ENCODE assay signal across 26 cellular contexts in the genomic region with DNA sequence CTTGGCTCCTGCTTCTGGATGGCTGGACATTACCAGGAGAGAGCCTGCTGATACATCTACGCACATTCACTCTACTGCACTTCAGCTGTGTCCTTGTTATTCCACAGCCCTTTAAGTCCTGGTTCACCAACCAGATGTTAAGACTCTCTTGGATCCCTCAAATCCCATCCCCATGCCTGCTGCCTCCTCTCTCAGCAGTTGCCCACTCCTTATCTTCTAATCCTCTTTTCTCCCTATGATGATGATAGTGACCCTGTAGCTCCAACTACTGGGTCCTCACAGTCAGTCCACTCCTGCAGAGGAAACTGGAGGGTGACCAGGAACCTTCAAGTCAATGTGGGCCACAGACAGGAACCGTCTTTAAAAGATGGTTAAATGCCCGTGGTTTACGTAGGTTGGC.
DNase-seq lines count a peak whose midpoint lies in the region; ATAC-seq and TF ChIP-seq lines count a peak whose summit lies in the region.
"Had no signal": no experiment of that assay in that cellular context is flagged by ENCODE, and none has a peak within 500 bp of the region (broad histone marks: within the 10 kb centered on the region; RNA-seq: fewer than 3 reads in every experiment).

No MANE protein-coding gene starts in this region.

- RAD21 ChIA-PET in HCT116 (lab: Charles Lee; ENCODE audit: low non-redundant PET in 1 of 2, low total read pairs in 2 of 2, uncharacterized antibody in 2 of 2, unreplicated experiment in 2 of 2): no interaction called here

- H3K36me3 ChIP-seq in HCT116 (ENCODE audit: control insufficient read depth in 1 of 2, insufficient read depth in 2 of 2, low read length in 2 of 2) (no peaks in the 10 kb centered on the region), mesendoderm (ENCODE audit: control insufficient read depth, insufficient read depth, low read length) (no peaks in the 10 kb centered on the region), lower lobe of right lung (no peaks in the 10 kb centered on the region)
- H3K36me3 ChIP-seq: cardiac muscle cell, HAP-1, thyroid gland had no signal

- peak overlapping the region; percentile 96 for H3K27ac Mint-ChIP-seq in T-helper 1 cell treated with Interleukin-12 subunit alpha and Interleukin-12 subunit beta and Interleukin-4 antibody, amounts not matched to agents 30 μg/mL and 1 μg/mL, for 36 hours
- peak overlapping the region; percentile 92 for H3K27ac Mint-ChIP-seq in activated naive CD8-positive, alpha-beta T cell
- H3K27ac Mint-ChIP-seq: CD8-positive, alpha-beta T cell had no signal

- no peak overlapping the region for H3K56ac ChIP-seq in mesendoderm (ENCODE audit: low read length)

- TF ChIP-seq CTCF in HCT116 (IDR thresholded peaks at IDR 0.05 in 2 of 3, conservative IDR thresholded peaks at IDR 0.05 in 1 of 3; ENCODE audit: borderline replicate concordance in 1 of 3, insufficient read depth in 1 of 3, low read depth in 2 of 3, low read length in 2 of 3) (no peak), lower lobe of right lung (IDR thresholded peaks at IDR 0.05) (no peak)

- H3K9ac ChIP-seq in HCT116 (ENCODE audit: low read length): peak overlapping the region; percentile 44; the same call in 1 of the 2 replicates
- no peak overlapping the region for H3K9ac ChIP-seq in mesendoderm (ENCODE audit: low read length)

- H3K79me2 ChIP-seq in HCT116 (ENCODE audit: insufficient read depth, low read length) (no peaks in the 10 kb centered on the region), mesendoderm (ENCODE audit: control insufficient read depth, insufficient read depth, low read length) (no peaks in the 10 kb centered on the region)

- no peak overlapping the region for H2AK5ac ChIP-seq in mesendoderm (ENCODE audit: low read length)

- peak overlapping the region; percentile 73 for H3K4me2 ChIP-seq in HCT116 (ENCODE audit: low read length)
- no peak overlapping the region for H3K4me2 ChIP-seq in mesendoderm (ENCODE audit: low read length)

- H3K27ac ChIP-seq in HCT116 (ENCODE audit: low read depth, low read length): peak overlapping the region; percentile 61; the same call in 1 of the 2 replicates
- H3K27ac ChIP-seq in mesendoderm (ENCODE audit: low read depth, low read length): no peak overlapping the region
- H3K27ac ChIP-seq in lower lobe of right lung: no peak overlapping the region
- H3K27ac ChIP-seq: thyroid gland had no signal

- H3K4me3 ChIP-seq in HCT116 (replicated peaks in 1 of 2; ENCODE audit: low read depth in 1 of 2, low read length in 2 of 2): peak overlapping the region in 1 of 2 experiments; percentile 42; a peak in 2 of 4 replicates
- H3K4me3 ChIP-seq in mesendoderm (ENCODE audit: low read length): no peak overlapping the region
- no peak overlapping the region for H3K4me3 ChIP-seq in lower lobe of right lung
- H3K4me3 ChIP-seq: cardiac muscle cell, HAP-1, thyroid gland had no signal

- no peak overlapping the region for H3K18ac ChIP-seq in mesendoderm (ENCODE audit: low read length)

- no peak for TF ChIP-seq RAD21 in HCT116 (IDR thresholded peaks at IDR 0.05; ENCODE audit: low read depth)

- H3K9me3 ChIP-seq in HCT116 (ENCODE audit: control insufficient read depth in 1 of 2, insufficient read depth in 1 of 2, low read depth in 1 of 2, low read length in 2 of 2) (no peaks in the 10 kb centered on the region), lower lobe of right lung (no peaks in the 10 kb centered on the region)
- H3K9me3 ChIP-seq: HAP-1, thyroid gland had no signal

- H4K5ac ChIP-seq in mesendoderm (ENCODE audit: low read length): no peak overlapping the region

- peaks cover 43% of the 10 kb centered on the region for H3K4me1 Mint-ChIP-seq in T-helper 1 cell treated with Interleukin-12 subunit alpha and Interleukin-12 subunit beta and Interleukin-4 antibody, amounts not matched to agents 30 μg/mL and 1 μg/mL, for 36 hours (ENCODE audit: low read depth)
- peaks cover 30% of the 10 kb centered on the region for H3K4me1 Mint-ChIP-seq in activated naive CD8-positive, alpha-beta T cell (ENCODE audit: low read depth)
- H3K4me1 Mint-ChIP-seq: neural crest cell had no signal

- CTCF ChIA-PET in HCT116 (lab: Charles Lee): no interaction called here

- no peak overlapping the region for H3K4ac ChIP-seq in mesendoderm (ENCODE audit: low read depth, low read length)

- H2BK15ac ChIP-seq in mesendoderm (replicated peaks; ENCODE audit: low read depth): no peak overlapping the region

- no peak overlapping the region for H2AFZ ChIP-seq in HCT116 (ENCODE audit: low read depth, low read length, poor library complexity, severe bottlenecking)

- H3K27me3 ChIP-seq in HCT116 (ENCODE audit: insufficient read depth, low read length) (no peaks in the 10 kb centered on the region), mesendoderm (ENCODE audit: insufficient read depth, low read length, poor library complexity) (no peaks in the 10 kb centered on the region), lower lobe of right lung (ENCODE audit: low read depth) (peaks cover 8% of the 10 kb centered on the region)
- H3K27me3 ChIP-seq: cardiac muscle cell, thyroid gland had no signal

- peaks cover 9% of the 10 kb centered on the region for H3K27me3 Mint-ChIP-seq in T-helper 1 cell treated with Interleukin-12 subunit alpha and Interleukin-12 subunit beta and Interleukin-4 antibody, amounts not matched to agents 30 μg/mL and 1 μg/mL, for 36 hours (ENCODE audit: low read depth)
- no peaks in the 10 kb centered on the region for H3K27me3 Mint-ChIP-seq in activated naive CD8-positive, alpha-beta T cell

- POLR2A ChIA-PET in HCT116 (lab: Charles Lee): no interaction called here

- intact Hi-C loops in HCT116 (cut with micrococcal nuclease): no loop called here
- intact Hi-C loops in lower lobe of right lung (cut with DNase I): no loop called here

- H4K20me1 ChIP-seq in HCT116 (ENCODE audit: insufficient read depth): no peaks in the 10 kb centered on the region

- H3K4me1 ChIP-seq in HCT116 (ENCODE audit: control insufficient read depth in 1 of 2, insufficient read depth in 2 of 2, low read length in 2 of 2) (peaks cover 36 to 40% of the 10 kb centered on the region in 2 experiments), mesendoderm (ENCODE audit: control insufficient read depth, low read depth, low read length) (no peaks in the 10 kb centered on the region), lower lobe of right lung (no peaks in the 10 kb centered on the region)
- H3K4me1 ChIP-seq: HAP-1, thyroid gland had no signal

- TF ChIP-seq POLR2A in HCT116 (IDR thresholded peaks at IDR 0.05; ENCODE audit: borderline replicate concordance, extremely low read depth, insufficient read depth, insufficient read length): no peak

- no peak overlapping the region for H2BK120ac ChIP-seq in mesendoderm (ENCODE audit: low read depth, low read length)

- no TSS peak for BruUV-seq in HCT116 (replicated peaks; lab: Mats Ljungman, UMichigan)

- peaks cover 7% of the 10 kb centered on the region for H3K36me3 Mint-ChIP-seq in T-helper 1 cell treated with Interleukin-12 subunit alpha and Interleukin-12 subunit beta and Interleukin-4 antibody, amounts not matched to agents 30 μg/mL and 1 μg/mL, for 36 hours (ENCODE audit: low read depth)
- H3K36me3 Mint-ChIP-seq in activated naive CD8-positive, alpha-beta T cell: no peaks in the 10 kb centered on the region
- H3K36me3 Mint-ChIP-seq: CD8-positive, alpha-beta T cell had no signal

- no peaks in the 10 kb centered on the region for H3K79me1 ChIP-seq in mesendoderm (ENCODE audit: low read length)

- no peak overlapping the region for H3K4me3 Mint-ChIP-seq in T-helper 1 cell treated with Interleukin-12 subunit alpha and Interleukin-12 subunit beta and Interleukin-4 antibody, amounts not matched to agents 30 μg/mL and 1 μg/mL, for 36 hours
- H3K4me3 Mint-ChIP-seq in activated naive CD8-positive, alpha-beta T cell: no peak overlapping the region
- H3K4me3 Mint-ChIP-seq: CD8-positive, alpha-beta T cell; neural crest cell had no signal

- no peak overlapping the region for H3K23ac ChIP-seq in mesendoderm (ENCODE audit: low read length)

- H2BK5ac ChIP-seq in mesendoderm (ENCODE audit: low read length): no peak overlapping the region

- DNase-seq in T-helper 1 cell: no peak
- DNase-seq in HCT116 (ENCODE audit: low read depth, low spot score): no peak
- DNase-seq in mesendoderm: peak; percentile 63
- no peak for DNase-seq in lower lobe of right lung
- no peak for DNase-seq in dermis blood vessel endothelial cell
- DNase-seq: activated CD4-positive, alpha-beta T cell treated with anti-CD3 and anti-CD28 coated beads for 4 hours; activated CD8-positive, alpha-beta memory T cell treated with anti-CD3 and anti-CD28 coated beads, Interleukin-2, amount 50 U/mL, for 4 hours; activated gamma-delta T cell; amniotic stem cell; CD8-positive, alpha-beta T cell; DMS153; GDM1; MV-4-11; NCI-H1694; NCI-H526 treated with DMSO at 0.1 percent for 48 hours; posterior cingulate gyrus; SHP77; stimulated activated CD4-positive, alpha-beta T cell treated with anti-CD3 and anti-CD28 coated beads, Interleukin-1b, Interleukin-23, amount 100 ng/mL, for 48 hours; SW 1271; thyroid gland had no signal

- ATAC-seq in HCT116 (peak; percentile 28; the same call in 1 of the 2 replicates), GM21381 (IDR thresholded peaks at IDR 0.05; ENCODE audit: unreplicated experiment) (no peak), lower lobe of right lung (no peak)
- ATAC-seq: CD8-positive, alpha-beta T cell had no signal

- no peak overlapping the region for H4K8ac ChIP-seq in mesendoderm (ENCODE audit: low read depth, low read length)

- H3K9me3 Mint-ChIP-seq in T-helper 1 cell treated with Interleukin-12 subunit alpha and Interleukin-12 subunit beta and Interleukin-4 antibody, amounts not matched to agents 30 μg/mL and 1 μg/mL, for 36 hours: peaks cover 3% of the 10 kb centered on the region
- H3K9me3 Mint-ChIP-seq in activated naive CD8-positive, alpha-beta T cell (ENCODE audit: low read depth): no peaks in the 10 kb centered on the region
- H3K9me3 Mint-ChIP-seq: CD8-positive, alpha-beta T cell; neural crest cell had no signal

- no CpG with 5 or more reads among the region's 4 CpGs for WGBS in mesendoderm (ENCODE audit: extremely low coverage, insufficient coverage, low lambda C conversion rate)

- H3K9me2 ChIP-seq in HCT116 (ENCODE audit: insufficient read depth): no peaks in the 10 kb centered on the region

TF ChIP-seq in HCT116, 20 proteins besides CTCF, POLR2A, EP300 and RAD21 (continues in another document):
- TF ChIP-seq CBX3 (IDR thresholded peaks at IDR 0.05; ENCODE audit: low read depth) (no peak), SIN3A (IDR thresholded peaks at IDR 0.05; ENCODE audit: low read depth) (no peak; the same call in 1 of the 2 replicates), CEBPB (IDR thresholded peaks at IDR 0.05; ENCODE audit: low read depth) (no peak), EZH2 (IDR thresholded peaks at IDR 0.05) (no peak)
- TF ChIP-seq, protein P1, sequence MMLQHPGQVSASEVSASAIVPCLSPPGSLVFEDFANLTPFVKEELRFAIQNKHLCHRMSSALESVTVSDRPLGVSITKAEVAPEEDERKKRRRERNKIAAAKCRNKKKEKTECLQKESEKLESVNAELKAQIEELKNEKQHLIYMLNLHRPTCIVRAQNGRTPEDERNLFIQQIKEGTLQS (IDR thresholded peaks at IDR 0.05): no peak
